In genomic region chr19:57389194-57389729, GRCh38 we compare ENCODE assay signal across 8 cellular contexts. TPM values are rescaled to one million over a fixed set of nuclear protein-coding genes. Genes with fewer than 3 reads are reported as not detected.
DNase-seq lines count a peak whose midpoint lies in the region; ATAC-seq and TF ChIP-seq lines count a peak whose summit lies in the region.

No MANE protein-coding gene starts in this region.

- no peak for ATAC-seq in GM21381 (IDR thresholded peaks at IDR 0.05; ENCODE audit: unreplicated experiment)
- ATAC-seq in GM18868 (IDR thresholded peaks at IDR 0.05; ENCODE audit: unreplicated experiment) = no peak

- H3K4me3 ChIP-seq in GM12864 (ENCODE audit: low read depth, low read length) (peak overlapping the region; percentile 70), epithelial cell of proximal tubule (ENCODE audit: low read depth, low read length) (peak overlapping the region; percentile 90), prostate gland (peak overlapping the region; percentile 62 to 75)

- TF ChIP-seq POLR2A in prostate gland (IDR thresholded peaks at IDR 0.05) = no peak

- no peaks in the 10 kb centered on the region for H3K27me3 ChIP-seq in prostate gland (replicated peaks; ENCODE audit: insufficient read depth)

- H3K36me3 ChIP-seq in prostate gland = no peaks in the 10 kb centered on the region

- H3K9me3 ChIP-seq in prostate gland = no peaks in the 10 kb centered on the region

- H3K4me1 ChIP-seq in prostate gland (replicated peaks) = no peaks in the 10 kb centered on the region

- 57% methylated on average over 11 of the region's 11 CpGs for WGBS in prostate gland

- intact Hi-C loops in prostate gland (cut with DNase I) = no loop called here

- TF ChIP-seq CTCF in GM12864 (IDR thresholded peaks at IDR 0.05; ENCODE audit: low read depth, low read length, missing control alignments) (no peak), epithelial cell of proximal tubule (conservative IDR thresholded peaks at IDR 0.05; ENCODE audit: low read depth, low read length) (no peak), prostate gland (IDR thresholded peaks at IDR 0.05) (no peak)

- H3K27ac ChIP-seq in prostate gland = peak overlapping the region; percentile 86 to 91

- DNase-seq in GM12864 (ENCODE audit: low read depth) (no peak), epithelial cell of proximal tubule (ENCODE audit: low read depth) (no peak), prostate gland (ENCODE audit: low spot score) (no peak), NCI-H2196 treated with DMSO at 0.1 percent for 48 hours (lab: John Stamatoyannopoulos, UW; ENCODE audit: unreplicated experiment) (no peak)
- no peak for DNase-seq in stimulated activated CD4-positive, alpha-beta T cell treated with anti-CD3 and anti-CD28 coated beads, Interleukin-4, amount 100 ng/mL, for 4 hours

TF ChIP-seq in PFSK-1, 5 proteins besides CTCF, POLR2A, EP300 and RAD21:
- TF ChIP-seq REST (IDR thresholded peaks at IDR 0.05; ENCODE audit: insufficient read depth in 1 of 2, low read depth in 2 of 2, low read length in 2 of 2) (no peak), POLR2AphosphoS5 (IDR thresholded peaks at IDR 0.05; ENCODE audit: low read depth, low read length) (peak; percentile 56; the same call in 1 of the 2 replicates), SIN3A (IDR thresholded peaks at IDR 0.05; ENCODE audit: borderline replicate concordance, insufficient read depth, low read length) (no peak)

RNA-seq across cellular contexts. Expression of gene ZNF548, which starts 0.4 kb away (rescaled TPM):
- 1.5 TPM for polyA plus RNA-seq in PFSK-1 (2012; ENCODE audit: insufficient read length, low read depth)
- total RNA-seq in epithelial cell of proximal tubule = 4.7 and 6.1 TPM in 2 replicates
- 10 to 100 TPM; 20.4 to 27.4 TPM for total RNA-seq in prostate gland

RNA-seq across cellular contexts. Expression of gene ZNF17, which starts 21.7 kb away (rescaled TPM):
- 0.65 TPM for polyA plus RNA-seq in PFSK-1 (2012; ENCODE audit: insufficient read length, low read depth)
- total RNA-seq in epithelial cell of proximal tubule = 2.5 and 4.6 TPM in 2 replicates
- total RNA-seq in prostate gland = 10 to 100 TPM; 10.8 to 14.5 TPM

RNA-seq across cellular contexts. Expression of gene TRAPPC2B, which starts 25.9 kb away (rescaled TPM):
- 10.4 TPM for polyA plus RNA-seq in PFSK-1 (2012; ENCODE audit: insufficient read length, low read depth)
- total RNA-seq in epithelial cell of proximal tubule (14.8 and 36.2 TPM in 2 replicates), prostate gland (10 to 100 TPM; 14.0 to 24.7 TPM)

RNA-seq across cellular contexts. Expression of gene ZNF547, which starts 25.9 kb away (rescaled TPM):
- 0.83 TPM for polyA plus RNA-seq in PFSK-1 (2012; ENCODE audit: insufficient read length, low read depth)
- total RNA-seq in epithelial cell of proximal tubule = 1.3 and 3.4 TPM in 2 replicates
- total RNA-seq in prostate gland = 1 to 10 TPM; 4.3 to 8.2 TPM

RNA-seq across cellular contexts. Expression of gene ZNF304, which starts 38.2 kb away (rescaled TPM):
- 1.8 TPM for polyA plus RNA-seq in PFSK-1 (2012; ENCODE audit: insufficient read length, low read depth)
- total RNA-seq in epithelial cell of proximal tubule (2.7 and 5.8 TPM in 2 replicates), prostate gland (10 to 100 TPM; 11.9 to 13.2 TPM)
